In the genomic region with DNA sequence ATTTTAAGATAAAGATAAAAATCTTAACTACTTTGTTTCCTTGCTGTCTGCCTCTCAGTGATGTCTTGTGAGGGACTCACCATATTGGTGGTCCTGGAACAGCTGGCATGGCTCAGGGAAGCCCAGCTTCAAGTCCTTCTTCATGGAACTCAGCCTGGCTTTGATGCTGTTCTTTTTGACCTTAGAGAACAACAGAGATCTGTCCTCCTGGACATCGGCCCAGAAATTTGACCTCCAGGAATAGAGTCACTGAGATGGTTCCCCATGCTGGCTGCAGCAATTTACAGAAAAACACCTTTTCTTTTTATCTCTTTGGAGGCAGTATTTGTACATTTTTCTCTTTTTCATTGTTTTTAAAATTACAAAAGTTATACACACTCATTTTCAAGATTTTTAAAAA, we compare ENCODE assay signal across 20 cellular contexts.
A peak's percentile ranks its signal among the peaks of the same experiment; 100 is the strongest.
DNase-seq lines count a peak whose midpoint lies in the region; ATAC-seq, FAIRE-seq and TF ChIP-seq lines count a peak whose summit lies in the region.
"Had no signal": no experiment of that assay in that cellular context is flagged by ENCODE, and none has a peak within 500 bp of the region (broad histone marks: within the 10 kb centered on the region; RNA-seq: fewer than 3 reads in every experiment).

No MANE protein-coding gene starts in this region.

- peak overlapping the region; percentile 50 for H3K27ac ChIP-seq in left ventricle myocardium inferior (replicated peaks)
- H3K27ac ChIP-seq in thyroid gland: no peak overlapping the region
- H3K27ac ChIP-seq: 22Rv1, A549, C4-2B had no signal

- DNase-seq in Right ventricle myocardium inferior (ENCODE audit: missing footprints) (no peak), cardiac septum (ENCODE audit: low spot score) (no peak), left ventricle myocardium inferior (no peak), left lobe of liver (ENCODE audit: low spot score) (no peak), COR-L47 (lab: John Stamatoyannopoulos, UW) (no peak), thyroid gland (no peak)
- no peak for DNase-seq in activated CD8-positive, alpha-beta memory T cell treated with anti-CD3 and anti-CD28 coated beads, Interleukin-2, amount 50 U/mL, for 48 hours
- DNase-seq: AML-193; CD4-positive, alpha-beta T cell; DMS79 treated with DMSO at 0.1 percent for 48 hours; GOT3; H7; HFFc6 had no signal

- FAIRE-seq in G401.6 (lab: Jason Lieb, UNC): peak; percentile 8
- FAIRE-seq: A549, GM12878, HTR-8/SVneo had no signal

- H3K4me1 ChIP-seq in left ventricle myocardium inferior (peaks cover 24% of the 10 kb centered on the region), thyroid gland (no peaks in the 10 kb centered on the region)
- H3K4me1 ChIP-seq: A549 had no signal

- TF ChIP-seq POLR2A in thyroid gland (IDR thresholded peaks at IDR 0.05): no peak

- no peaks in the 10 kb centered on the region for H3K9me3 ChIP-seq in left ventricle myocardium inferior (replicated peaks)
- no peaks in the 10 kb centered on the region for H3K9me3 ChIP-seq in thyroid gland
- H3K9me3 ChIP-seq: A549 had no signal

- no peak for TF ChIP-seq CTCF in left ventricle myocardium inferior (IDR thresholded peaks at IDR 0.05; ENCODE audit: borderline replicate concordance)
- no peak for TF ChIP-seq CTCF in thyroid gland (IDR thresholded peaks at IDR 0.05)

- H3K36me3 ChIP-seq in left ventricle myocardium inferior (no peaks in the 10 kb centered on the region), thyroid gland (no peaks in the 10 kb centered on the region)

- intact Hi-C loops in Right ventricle myocardium inferior (cut with DNase I): no loop called here
- intact Hi-C loops in cardiac septum (cut with DNase I): no loop called here
- intact Hi-C loops in left ventricle myocardium inferior (cut with micrococcal nuclease): no loop called here
- intact Hi-C loops in thyroid gland (cut with DNase I): no loop called here

- 59 to 66% methylated on average over 1 of the region's 1 CpG for WGBS in thyroid gland, 2 donors

- H3K4me3 ChIP-seq in left ventricle myocardium inferior: no peak overlapping the region
- no peak overlapping the region for H3K4me3 ChIP-seq in thyroid gland (replicated peaks in 1 of 3)
- H3K4me3 ChIP-seq: A549, GM12878 had no signal

- H3K27me3 ChIP-seq in left ventricle myocardium inferior (ENCODE audit: low read depth): no peaks in the 10 kb centered on the region
- no peaks in the 10 kb centered on the region for H3K27me3 ChIP-seq in thyroid gland

- ATAC-seq in Right ventricle myocardium inferior (peak; percentile 49), left lobe of liver (peak; percentile 59)
- ATAC-seq: A549, GM12878, HCT116 had no signal
